ENCODE assay signal across 1 cellular context in the genomic region with DNA sequence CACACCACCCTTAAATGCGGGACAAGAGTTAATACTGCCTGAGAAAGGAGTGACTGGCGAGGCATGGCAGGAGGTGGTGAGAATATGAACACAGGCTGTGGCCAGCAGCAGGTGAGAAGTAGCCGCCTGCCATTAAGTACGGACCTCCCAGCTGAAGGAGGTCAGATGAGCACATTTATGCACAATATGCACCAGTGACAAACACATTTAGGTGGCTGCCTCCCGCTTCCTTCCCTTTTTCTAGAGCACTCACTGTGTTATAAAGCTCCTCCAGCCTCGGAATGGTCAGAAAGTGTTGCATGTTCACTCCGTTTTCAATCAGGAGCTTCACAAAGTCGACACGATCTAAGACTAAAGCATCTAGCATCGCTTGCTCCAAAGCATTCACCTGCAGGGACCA.
TF ChIP-seq lines count a peak whose summit lies in the region.

No MANE protein-coding gene starts in this region.

TF ChIP-seq in H1, 55 proteins besides CTCF, POLR2A, EP300 and RAD21:
- TF ChIP-seq BACH1 (IDR thresholded peaks at IDR 0.05; ENCODE audit: low read length): no peak
- TF ChIP-seq RXRA (IDR thresholded peaks at IDR 0.05; ENCODE audit: insufficient read depth, low read depth, low read length): no peak
- no peak for TF ChIP-seq CBX8 (IDR thresholded peaks at IDR 0.05; ENCODE audit: borderline replicate concordance, low read depth, low read length)
- no peak for TF ChIP-seq YY1 (IDR thresholded peaks at IDR 0.05; ENCODE audit: low read depth, low read length)
- no peak for TF ChIP-seq CREB1 (IDR thresholded peaks at IDR 0.05)
- TF ChIP-seq RNF2 (IDR thresholded peaks at IDR 0.05; ENCODE audit: borderline replicate concordance, low read depth, low read length, missing control alignments, poor library complexity, severe bottlenecking): no peak
- no peak for TF ChIP-seq ASH2L (IDR thresholded peaks at IDR 0.05; ENCODE audit: low read length)
- TF ChIP-seq JUN (IDR thresholded peaks at IDR 0.05; ENCODE audit: low read depth, low read length): no peak
